In the genomic region with DNA sequence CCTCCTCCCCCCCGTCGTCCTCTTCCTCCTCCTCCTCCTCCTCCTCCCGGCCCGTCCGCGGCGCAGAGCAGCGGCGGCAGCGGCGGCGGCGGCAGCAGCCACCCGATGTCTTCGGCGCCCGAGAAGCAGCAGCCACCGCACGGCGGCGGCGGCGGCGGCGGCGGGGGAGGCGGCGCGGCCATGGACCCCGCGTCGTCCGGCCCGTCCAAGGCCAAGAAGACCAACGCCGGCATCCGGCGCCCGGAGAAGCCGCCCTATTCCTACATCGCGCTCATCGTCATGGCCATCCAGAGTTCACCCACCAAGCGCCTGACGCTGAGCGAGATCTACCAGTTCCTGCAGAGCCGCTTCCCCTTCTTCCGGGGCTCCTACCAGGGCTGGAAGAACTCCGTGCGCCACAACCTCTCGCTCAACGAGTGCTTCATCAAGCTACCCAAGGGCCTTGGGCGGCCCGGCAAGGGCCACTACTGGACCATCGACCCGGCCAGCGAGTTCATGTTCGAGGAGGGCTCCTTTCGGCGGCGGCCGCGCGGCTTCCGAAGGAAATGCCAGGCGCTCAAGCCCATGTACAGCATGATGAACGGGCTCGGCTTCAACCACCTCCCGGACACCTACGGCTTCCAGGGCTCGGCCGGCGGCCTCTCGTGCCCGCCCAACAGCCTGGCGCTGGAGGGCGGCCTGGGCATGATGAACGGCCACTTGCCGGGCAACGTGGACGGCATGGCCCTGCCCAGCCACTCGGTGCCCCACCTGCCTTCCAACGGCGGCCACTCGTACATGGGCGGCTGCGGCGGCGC, we compare ENCODE assay signal across 9 cellular contexts. TPM values are rescaled to one million over a fixed set of nuclear protein-coding genes. Genes with fewer than 3 reads are reported as not detected.
DNase-seq lines count a peak whose midpoint lies in the region; ATAC-seq lines count a peak whose summit lies in the region.
"Had no signal": no experiment of that assay in that cellular context is flagged by ENCODE, and none has a peak within 500 bp of the region (broad histone marks: within the 10 kb centered on the region; RNA-seq: fewer than 3 reads in every experiment).

A gene (plus strand): TSS at position 63 of the 797 bp plus-strand sequence. CDS start 43 bp downstream, at position 106.

- H3K27me3 Mint-ChIP-seq in T-helper 1 cell treated with Interleukin-12 subunit alpha and Interleukin-12 subunit beta and Interleukin-4 antibody, amounts not matched to agents 30 μg/mL and 1 μg/mL, for 36 hours (ENCODE audit: low read depth), result peaks cover 67% of the 10 kb centered on the region

- H3K9ac ChIP-seq in adipocyte (ENCODE audit: low read length) (peak within 1 kb of the TSS; percentile 25), stomach smooth muscle (ENCODE audit: low read length in 2 of 2) (peak within 1 kb of the TSS; percentile 98 to 100)

- H3K4me1 Mint-ChIP-seq in T-helper 1 cell treated with Interleukin-12 subunit alpha and Interleukin-12 subunit beta and Interleukin-4 antibody, amounts not matched to agents 30 μg/mL and 1 μg/mL, for 36 hours (ENCODE audit: low read depth), result peaks cover 16% of the 10 kb centered on the region

- peak within 1 kb of the TSS; percentile 65 for H3K27ac Mint-ChIP-seq in T-helper 1 cell treated with Interleukin-12 subunit alpha and Interleukin-12 subunit beta and Interleukin-4 antibody, amounts not matched to agents 30 μg/mL and 1 μg/mL, for 36 hours

- H3K27me3 ChIP-seq in adipocyte (replicated peaks; ENCODE audit: control insufficient read depth, insufficient read depth, low read length) (peaks cover 67% of the 10 kb centered on the region), stomach smooth muscle (ENCODE audit: control insufficient read depth in 1 of 2, insufficient read depth in 2 of 2, low read length in 2 of 2) (peaks cover 0 to 2% of the 10 kb centered on the region in 2 donors)

- H3K9me3 ChIP-seq in adipocyte (ENCODE audit: control insufficient read depth, low read length) (no peaks in the 10 kb centered on the region), stomach smooth muscle (ENCODE audit: control insufficient read depth in 2 of 2, low read length in 2 of 2) (no peaks in the 10 kb centered on the region)

- H3K4me3 Mint-ChIP-seq in T-helper 1 cell treated with Interleukin-12 subunit alpha and Interleukin-12 subunit beta and Interleukin-4 antibody, amounts not matched to agents 30 μg/mL and 1 μg/mL, for 36 hours, result peak within 1 kb of the TSS; percentile 76

- peak within 1 kb of the TSS; percentile 99 for H3K27ac ChIP-seq in stomach smooth muscle (ENCODE audit: low read length)

- intact Hi-C loops in sciatic nerve (cut with DNase I), result no loop called here

- DNase-seq in T-helper 1 cell, result no peak
- DNase-seq in adipocyte (ENCODE audit: low read depth), result peak; percentile 76
- peak; percentile 91 for DNase-seq in iris pigment epithelial cell (ENCODE audit: low read depth)
- DNase-seq in KBM-7, result no peak
- no peak for DNase-seq in sciatic nerve (ENCODE audit: low spot score)
- DNase-seq in left lobe of liver (ENCODE audit: low spot score), result no peak
- DNase-seq: DND-41 had no signal

- in situ Hi-C loops in KBM-7 (cut with MboI; ENCODE audit: low pct_unique_long_range_greater_than_20kb, low sequenced_read_pairs), result loop anchor here (10.0 to 25.0 kb wide), 2 partner anchors 436 to 698 kb away; no protein-coding TSS in a partner anchor

- ATAC-seq in sciatic nerve (no peak), left lobe of liver (no peak)

- H3K36me3 ChIP-seq in adipocyte (ENCODE audit: control insufficient read depth, insufficient read depth, low read length, severe bottlenecking) (no peaks in the 10 kb centered on the region), stomach smooth muscle (ENCODE audit: control insufficient read depth in 2 of 2, insufficient read depth in 2 of 2, low read length in 2 of 2) (peaks cover 7 to 25% of the 10 kb centered on the region in 2 donors)

- peaks cover 6% of the 10 kb centered on the region for H3K36me3 Mint-ChIP-seq in T-helper 1 cell treated with Interleukin-12 subunit alpha and Interleukin-12 subunit beta and Interleukin-4 antibody, amounts not matched to agents 30 μg/mL and 1 μg/mL, for 36 hours (ENCODE audit: low read depth)

- peak within 1 kb of the TSS; percentile 77 for H3K4me3 ChIP-seq in adipocyte (ENCODE audit: low read length)
- peak within 1 kb of the TSS; percentile 98 to 99 for H3K4me3 ChIP-seq in stomach smooth muscle (ENCODE audit: low read length in 2 of 2)

- H3K4me1 ChIP-seq in adipocyte (ENCODE audit: control insufficient read depth, insufficient read depth, low read length) (peaks cover 7% of the 10 kb centered on the region), stomach smooth muscle (ENCODE audit: control insufficient read depth, insufficient read depth, low read length) (peaks cover 30% of the 10 kb centered on the region)

- H3K9me3 Mint-ChIP-seq in T-helper 1 cell treated with Interleukin-12 subunit alpha and Interleukin-12 subunit beta and Interleukin-4 antibody, amounts not matched to agents 30 μg/mL and 1 μg/mL, for 36 hours, result no peaks in the 10 kb centered on the region

RNA-seq across cellular contexts. Expression of the gene that starts here (rescaled TPM):
- total RNA-seq in sciatic nerve, result 0.45 TPM
- 1.7 TPM for total RNA-seq in left lobe of liver

Comparison
In these comparisons a context has a peak if more than half of its experiments do, and no peak if none do; other contexts are left out.
1. DNase-seq: peak in adipocyte (single experiment) and iris pigment epithelial cell (single experiment); none in T-helper 1 cell (0 of 5), KBM-7 (single experiment), sciatic nerve (single experiment) and left lobe of liver (single experiment).